ENCODE assay signal across 8 cellular contexts in the genomic region with DNA sequence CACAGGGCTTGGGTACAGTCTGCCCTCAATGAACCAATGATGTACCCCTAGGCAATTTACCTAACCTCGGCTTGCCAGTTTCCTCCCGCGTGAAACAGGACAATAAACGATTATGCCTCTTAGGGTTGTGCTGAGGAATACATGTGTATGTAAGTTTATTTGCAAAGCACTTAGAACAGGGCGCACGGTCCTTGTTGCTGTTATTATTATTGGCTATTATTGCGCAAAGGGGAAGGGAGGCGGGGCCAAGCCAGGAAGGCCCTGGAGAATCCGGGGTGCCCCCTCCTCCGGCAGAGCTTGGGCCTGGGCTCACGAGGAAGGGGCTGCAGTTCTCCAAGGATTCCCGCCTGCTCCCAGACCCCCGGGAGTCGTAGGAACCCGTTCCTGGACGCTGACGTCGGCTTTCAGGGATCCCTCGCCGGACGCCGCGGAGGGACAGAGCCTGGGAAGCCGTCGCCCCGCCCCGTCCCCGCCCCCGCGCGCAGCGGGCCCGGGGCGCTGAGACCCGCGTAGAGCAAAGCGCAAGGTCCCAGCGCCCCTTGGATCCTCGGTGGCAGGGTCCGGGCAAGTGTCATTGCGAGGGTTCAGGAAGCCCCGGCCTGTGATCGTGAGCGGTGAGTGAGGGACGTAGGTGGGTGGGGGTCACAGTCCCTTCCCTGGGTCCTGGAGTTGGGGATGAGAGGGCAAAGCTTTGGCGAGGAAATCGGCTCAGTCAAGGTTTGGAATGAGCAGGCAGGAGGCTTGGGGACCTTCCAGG. TPM values are rescaled to one million over a fixed set of nuclear protein-coding genes. Genes with fewer than 3 reads are reported as not detected.
DNase-seq lines count a peak whose midpoint lies in the region; ATAC-seq, FAIRE-seq and TF ChIP-seq lines count a peak whose summit lies in the region.

Gene TMEM91, plus strand, starts transcription at position 293 of the 757 bp plus-strand sequence. CDS start 1,777 bp downstream, outside the sequence.

- H3K4me3 ChIP-seq in H7 (ENCODE audit: insufficient read depth, low read depth, low read length) = peak within 1 kb of the TSS; percentile 72
- H3K4me3 ChIP-seq in WERI-Rb-1 (ENCODE audit: low read depth, low read length) = peak within 1 kb of the TSS; percentile 66
- H3K4me3 ChIP-seq in esophagus muscularis mucosa = peak within 1 kb of the TSS; percentile 56 to 73 (median 64)

- no peaks in the 10 kb centered on the region for H3K27me3 ChIP-seq in H7 (ENCODE audit: control insufficient read depth, insufficient read depth, low read length)
- no peaks in the 10 kb centered on the region for H3K27me3 ChIP-seq in WERI-Rb-1 (ENCODE audit: insufficient read depth, low read depth, severe bottlenecking)
- no peaks in the 10 kb centered on the region for H3K27me3 ChIP-seq in esophagus muscularis mucosa

- TF ChIP-seq POLR2A in esophagus muscularis mucosa (IDR thresholded peaks at IDR 0.05; ENCODE audit: low read depth) = no peak

- POLR2A ChIA-PET in naive thymus-derived CD8-positive, alpha-beta T cell (lab: Charles Lee) = interaction anchor here (0.6 to 3.6 kb wide), 5 partner anchors 13 to 67 kb away, joined by 3 to 11 read pairs (median 4); partner anchors contain the start of genes B9D2 and CCDC97

- no peaks in the 10 kb centered on the region for H3K36me3 Mint-ChIP-seq in naive thymus-derived CD8-positive, alpha-beta T cell

- peaks cover 20 to 44% (median 38%) of the 10 kb centered on the region in 4 donors for H3K4me1 ChIP-seq in esophagus muscularis mucosa

- peak within 1 kb of the TSS; percentile 72 to 91 (median 88) for H3K27ac Mint-ChIP-seq in naive thymus-derived CD8-positive, alpha-beta T cell

- intact Hi-C loops in esophagus muscularis mucosa (cut with DNase I) = no loop called here

- no peaks in the 10 kb centered on the region for H3K27me3 Mint-ChIP-seq in naive thymus-derived CD8-positive, alpha-beta T cell

- no peaks in the 10 kb centered on the region for H3K9me3 Mint-ChIP-seq in naive thymus-derived CD8-positive, alpha-beta T cell

- H3K36me3 ChIP-seq in H7 (replicated peaks; ENCODE audit: control insufficient read depth, insufficient read depth, low read length) (no peaks in the 10 kb centered on the region; the same call in 1 of the 2 replicates), WERI-Rb-1 (peaks cover 2% of the 10 kb centered on the region; the same call in 1 of the 2 replicates), esophagus muscularis mucosa (peaks cover 0 to 1% (median 0%) of the 10 kb centered on the region in 4 donors)

- peaks cover 17 to 29% (median 28%) of the 10 kb centered on the region in 4 donors for H3K4me1 Mint-ChIP-seq in naive thymus-derived CD8-positive, alpha-beta T cell

- no peak for FAIRE-seq in frontal cortex (lab: Jason Lieb, UNC)

- DNase-seq in H7 (peak; percentile 93), WERI-Rb-1 (peak; percentile 38), esophagus muscularis mucosa (ENCODE audit: extremely low spot score) (no peak), GM19240 (ENCODE audit: insufficient read length, low spot score) (no peak), frontal cortex (ENCODE audit: low spot score in 2 of 2) (no peak), HPDE6-E6E7 (ENCODE audit: extremely low spot score) (no peak)
- peak in 2 of 10 donors; percentile 24 for DNase-seq in naive thymus-derived CD8-positive, alpha-beta T cell

- TF ChIP-seq CTCF in WERI-Rb-1 (IDR thresholded peaks at IDR 0.05; ENCODE audit: low read depth, low read length) (no peak), esophagus muscularis mucosa (IDR thresholded peaks at IDR 0.05) (no peak)

- H3K9me3 ChIP-seq in WERI-Rb-1 (ENCODE audit: severe bottlenecking) = no peaks in the 10 kb centered on the region
- no peaks in the 10 kb centered on the region for H3K9me3 ChIP-seq in esophagus muscularis mucosa

- H3K4me3 Mint-ChIP-seq in naive thymus-derived CD8-positive, alpha-beta T cell = peak within 1 kb of the TSS; percentile 59 to 94 (median 87)

- H3K27ac ChIP-seq in WERI-Rb-1 (peak within 1 kb of the TSS; percentile 66; the same call in 1 of the 2 replicates), esophagus muscularis mucosa (replicated peaks in 1 of 4) (peak within 1 kb of the TSS; percentile 69 to 83 (median 72))

- peak; percentile 18 to 55 for ATAC-seq in naive thymus-derived CD8-positive, alpha-beta T cell
- no peak for ATAC-seq in GM18517 (IDR thresholded peaks at IDR 0.05; ENCODE audit: unreplicated experiment)

- 6% methylated on average over 16 of the region's 47 CpGs for WGBS in esophagus muscularis mucosa

- no peak for TF ChIP-seq EP300 in esophagus muscularis mucosa (IDR thresholded peaks at IDR 0.05)

RNA-seq across cellular contexts. Expression of gene TMEM91, which starts in this region (rescaled TPM):
- total RNA-seq in H7 (2014; rRNA removed; shearing (Covaris generic)) = 8.4 and 13.3 TPM in 2 replicates
- total RNA-seq in esophagus muscularis mucosa (10 to 100 TPM in 3 of 4 donors, 1 to 10 TPM in 1; 9.7 to 17.2 (median 14.1) TPM), frontal cortex (6.5 TPM)
- total RNA-seq in naive thymus-derived CD8-positive, alpha-beta T cell = 1 to 10 TPM; 9.9 TPM
- 1 to 10 TPM; 3.6 to 8.3 (median 5.0) TPM for polyA plus RNA-seq in naive thymus-derived CD8-positive, alpha-beta T cell

Comparison
In these comparisons a context has a peak if more than half of its experiments do, and no peak if none do; other contexts are left out.
1. DNase-seq: peak in H7 (single experiment) and WERI-Rb-1 (single experiment); none in esophagus muscularis mucosa (single experiment), GM19240 (single experiment), frontal cortex (0 of 2) and HPDE6-E6E7 (single experiment).
2. Peak in every context shown above with its lines, with median percentiles within 50 percentile points of each other: H3K4me3 ChIP-seq.